In genomic region chr12:5648692-5649338, GRCh38 we compare ENCODE assay signal across 8 cellular contexts.
DNase-seq lines count a peak whose midpoint lies in the region; ATAC-seq, FAIRE-seq and TF ChIP-seq lines count a peak whose summit lies in the region.

No MANE protein-coding gene starts in this region.

- DNase-seq in NCI-H345 (lab: John Stamatoyannopoulos, UW): peak; percentile 77
- peak; percentile 64 for DNase-seq in ecto neural progenitor cell (ENCODE audit: low spot score)
- no peak for DNase-seq in NK-92 (lab: John Stamatoyannopoulos, UW; ENCODE audit: unreplicated experiment)
- no peak for DNase-seq in GM12891 (ENCODE audit: insufficient read length, low spot score)

- ATAC-seq in HG03442 (IDR thresholded peaks at IDR 0.05; ENCODE audit: unreplicated experiment) (no peak), HG02938 (IDR thresholded peaks at IDR 0.05; ENCODE audit: unreplicated experiment) (no peak)

- H3K9ac ChIP-seq in neural cell (ENCODE audit: low read length): no peak overlapping the region

- H3K4me3 ChIP-seq in neural cell (ENCODE audit: low read length): no peak overlapping the region

- TF ChIP-seq POLR2A in GM12891 (IDR thresholded peaks at IDR 0.05; ENCODE audit: low read depth, low read length): no peak

- TF ChIP-seq EP300 in neural cell (conservative IDR thresholded peaks at IDR 0.05; ENCODE audit: poor library complexity, severe bottlenecking): no peak

- no peaks in the 10 kb centered on the region for H4K20me1 ChIP-seq in neural cell (ENCODE audit: insufficient read depth)

- no peak overlapping the region for H3K4me2 ChIP-seq in neural cell (ENCODE audit: low read length)

- no peak overlapping the region for H3K27ac ChIP-seq in neural cell (ENCODE audit: low read length)

- H3K79me2 ChIP-seq in neural cell (replicated peaks; ENCODE audit: insufficient read depth, low read length): no peaks in the 10 kb centered on the region

- H3K27me3 ChIP-seq in neural cell (ENCODE audit: insufficient read depth, low read depth, low read length): no peaks in the 10 kb centered on the region

- H3K9me2 ChIP-seq in neural cell (ENCODE audit: insufficient read depth, low read length): no peaks in the 10 kb centered on the region

- no peaks in the 10 kb centered on the region for H3K36me3 ChIP-seq in neural cell (ENCODE audit: insufficient read depth, low read length)

- TF ChIP-seq CTCF in GM12873 (IDR thresholded peaks at IDR 0.05; ENCODE audit: insufficient read depth, low read depth, low read length, missing control alignments) (peak; percentile 54), neural cell (IDR thresholded peaks at IDR 0.05; ENCODE audit: poor library complexity, severe bottlenecking) (peak; percentile 82)

- TF ChIP-seq RAD21 in neural cell (conservative IDR thresholded peaks at IDR 0.05): peak; percentile 76

- H3K9me3 ChIP-seq in neural cell (ENCODE audit: low read length): no peaks in the 10 kb centered on the region

- no peaks in the 10 kb centered on the region for H3F3A ChIP-seq in neural cell (ENCODE audit: insufficient read depth, low read length, poor library complexity, severe bottlenecking)

- no peak overlapping the region for H2AFZ ChIP-seq in neural cell (ENCODE audit: low read depth, low read length)

- no peak for FAIRE-seq in GM12891 (lab: Jason Lieb, UNC)

TF ChIP-seq in neural cell, 6 proteins besides CTCF, POLR2A, EP300 and RAD21:
- TF ChIP-seq TAF1 (IDR thresholded peaks at IDR 0.05; ENCODE audit: low read depth) (no peak), SMC3 (conservative IDR thresholded peaks at IDR 0.05; ENCODE audit: poor library complexity) (peak; percentile 83)

TF ChIP-seq in GM12891, 5 proteins besides CTCF, POLR2A, EP300 and RAD21:
- TF ChIP-seq POU2F2 (IDR thresholded peaks at IDR 0.05; ENCODE audit: low read depth, low read length): no peak
- no peak for TF ChIP-seq SPI1 (IDR thresholded peaks at IDR 0.05; ENCODE audit: low read depth, low read length)
- no peak for TF ChIP-seq PAX5 (IDR thresholded peaks at IDR 0.05; ENCODE audit: insufficient read depth, low read length, severe bottlenecking)
- no peak for TF ChIP-seq POLR2AphosphoS5 (IDR thresholded peaks at IDR 0.05; ENCODE audit: low read depth, low read length)
- TF ChIP-seq TAF1 (IDR thresholded peaks at IDR 0.05; ENCODE audit: low read depth, low read length): no peak

Comparison
In these comparisons a context has a peak if more than half of its experiments do, and no peak if none do; other contexts are left out.
1. DNase-seq: peak in NCI-H345 (single experiment) and ecto neural progenitor cell (single experiment); none in NK-92 (single experiment) and GM12891 (single experiment).